Comparison of ENCODE assay signal across 24 cellular contexts in genomic region chr1:119005870-119006405, GRCh38. TPM values are rescaled to one million over a fixed set of nuclear protein-coding genes. Genes with fewer than 3 reads are reported as not detected.
A peak's percentile ranks its signal among the peaks of the same experiment; 100 is the strongest.
DNase-seq lines count a peak whose midpoint lies in the region; ATAC-seq and TF ChIP-seq lines count a peak whose summit lies in the region.
"Had no signal": no experiment of that assay in that cellular context is flagged by ENCODE, and none has a peak within 500 bp of the region (broad histone marks: within the 10 kb centered on the region; RNA-seq: fewer than 3 reads in every experiment).

No MANE protein-coding gene starts in this region.

- H3K36me3 Mint-ChIP-seq in activated CD4-positive, alpha-beta T cell treated with anti-CD3 and anti-CD28 coated beads, Interleukin-2, amount 10 ng/mL, durations not matched to agents 7 days and 5 days (ENCODE audit: low read depth), result peaks cover 8% of the 10 kb centered on the region
- peaks cover 12% of the 10 kb centered on the region for H3K36me3 Mint-ChIP-seq in activated naive CD8-positive, alpha-beta T cell treated with anti-CD3 and anti-CD28 coated beads for 36 hours

- peaks cover 0 to 7% of the 10 kb centered on the region in 2 donors for H3K4me1 ChIP-seq in gastrocnemius medialis

- H3F3A ChIP-seq in neural cell (ENCODE audit: insufficient read depth, low read length, poor library complexity, severe bottlenecking), result no peaks in the 10 kb centered on the region

- no peak overlapping the region for H3K4me2 ChIP-seq in neural cell (ENCODE audit: low read length)

- intact Hi-C loops in gastrocnemius medialis (cut with DNase I; ENCODE audit: low total_unique reads), result loop anchor here (5.0 kb wide), 2 partner anchors 64 to 704 kb away; no protein-coding TSS in a partner anchor

- H3K4me1 Mint-ChIP-seq in activated CD4-positive, alpha-beta T cell treated with anti-CD3 and anti-CD28 coated beads, Interleukin-2, amount 10 ng/mL, durations not matched to agents 7 days and 5 days, result peaks cover 13% of the 10 kb centered on the region
- peaks cover 15% of the 10 kb centered on the region for H3K4me1 Mint-ChIP-seq in activated naive CD8-positive, alpha-beta T cell treated with anti-CD3 and anti-CD28 coated beads for 36 hours

- no peaks in the 10 kb centered on the region for H3K79me2 ChIP-seq in neural cell (replicated peaks; ENCODE audit: insufficient read depth, low read length)

- no peak overlapping the region for H3K27ac ChIP-seq in neural cell (ENCODE audit: low read length)
- no peak overlapping the region for H3K27ac ChIP-seq in gastrocnemius medialis
- H3K27ac ChIP-seq: epithelial cell of prostate, HL-60, SK-N-MC had no signal

- H3K4me3 ChIP-seq in neural cell (ENCODE audit: low read length) (peak overlapping the region; percentile 56), gastrocnemius medialis (peak overlapping the region in 1 of 4 donors; percentile 44)

- peak overlapping the region; percentile 21 for H3K27ac Mint-ChIP-seq in activated CD4-positive, alpha-beta T cell treated with anti-CD3 and anti-CD28 coated beads, Interleukin-2, amount 10 ng/mL, durations not matched to agents 7 days and 5 days
- H3K27ac Mint-ChIP-seq in activated naive CD8-positive, alpha-beta T cell treated with anti-CD3 and anti-CD28 coated beads for 36 hours, result peak overlapping the region; percentile 54

- no peak for TF ChIP-seq EP300 in neural cell (conservative IDR thresholded peaks at IDR 0.05; ENCODE audit: poor library complexity, severe bottlenecking)

- in situ Hi-C loops in gastrocnemius medialis (cut with MboI; ENCODE audit: low sequenced_read_pairs in 4 of 4), result loop anchor here in 3 of 4 donors (25.0 kb wide), 2 partner anchors 219 to 844 kb away; no protein-coding TSS in a partner anchor

- no peak for TF ChIP-seq RAD21 in neural cell (conservative IDR thresholded peaks at IDR 0.05)

- H3K9me3 ChIP-seq in neural cell (ENCODE audit: low read length), result peaks cover 7% of the 10 kb centered on the region
- no peaks in the 10 kb centered on the region for H3K9me3 ChIP-seq in gastrocnemius medialis

- peaks cover 7% of the 10 kb centered on the region for H3K9me3 Mint-ChIP-seq in activated CD4-positive, alpha-beta T cell treated with anti-CD3 and anti-CD28 coated beads, Interleukin-2, amount 10 ng/mL, durations not matched to agents 7 days and 5 days
- peaks cover 4% of the 10 kb centered on the region for H3K9me3 Mint-ChIP-seq in activated naive CD8-positive, alpha-beta T cell treated with anti-CD3 and anti-CD28 coated beads for 36 hours

- POLR2A ChIA-PET in activated CD4-positive, alpha-beta T cell treated with anti-CD3 and anti-CD28 coated beads, Interleukin-2, amount 10 ng/mL, durations not matched to agents 7 days and 5 days (lab: Charles Lee), result no interaction called here

- TF ChIP-seq CTCF in GM10266 (IDR thresholded peaks at IDR 0.05; ENCODE audit: control insufficient read depth, insufficient read depth, low read depth, missing control alignments) (no peak), neural cell (IDR thresholded peaks at IDR 0.05; ENCODE audit: poor library complexity, severe bottlenecking) (no peak), gastrocnemius medialis (IDR thresholded peaks at IDR 0.05 in 4 of 5, conservative IDR thresholded peaks at IDR 0.05 in 1 of 5) (no peak)

- no peak overlapping the region for H3K9ac ChIP-seq in neural cell (ENCODE audit: low read length)

- peaks cover 80% of the 10 kb centered on the region for H3K27me3 Mint-ChIP-seq in activated CD4-positive, alpha-beta T cell treated with anti-CD3 and anti-CD28 coated beads, Interleukin-2, amount 10 ng/mL, durations not matched to agents 7 days and 5 days
- H3K27me3 Mint-ChIP-seq in activated naive CD8-positive, alpha-beta T cell treated with anti-CD3 and anti-CD28 coated beads for 36 hours, result peaks cover 97% of the 10 kb centered on the region

- peaks cover 97% of the 10 kb centered on the region for H3K27me3 ChIP-seq in neural cell (ENCODE audit: insufficient read depth, low read depth, low read length)
- H3K27me3 ChIP-seq in gastrocnemius medialis, result peaks cover 6 to 35% (median 14%) of the 10 kb centered on the region in 3 donors

- ATAC-seq in gastrocnemius medialis, result no peak
- ATAC-seq: activated naive CD4-positive, alpha-beta T cell treated with anti-CD3 and anti-CD28 coated beads, Interleukin-2, amount 50 U/mL, for 72 hours; HCT116 had no signal

- H3K4me3 Mint-ChIP-seq in activated CD4-positive, alpha-beta T cell treated with anti-CD3 and anti-CD28 coated beads, Interleukin-2, amount 10 ng/mL, durations not matched to agents 7 days and 5 days, result peak overlapping the region; percentile 20
- no peak overlapping the region for H3K4me3 Mint-ChIP-seq in activated naive CD8-positive, alpha-beta T cell treated with anti-CD3 and anti-CD28 coated beads for 36 hours

- no peak for TF ChIP-seq POLR2A in gastrocnemius medialis (IDR thresholded peaks at IDR 0.05)

- no peak for DNase-seq in activated CD4-positive, alpha-beta T cell treated with anti-CD3 and anti-CD28 coated beads, Interleukin-2, amount 10 ng/mL, durations not matched to agents 7 days and 5 days
- DNase-seq in activated CD4-positive, alpha-beta T cell treated with anti-CD3 and anti-CD28 coated beads, Interleukin-2, amount 50 U/mL, for 48 hours, result no peak
- peak; percentile 16 for DNase-seq in GM10266 (ENCODE audit: extremely low spot score)
- DNase-seq in activated naive CD8-positive, alpha-beta T cell treated with anti-CD3 and anti-CD28 coated beads for 36 hours, result no peak
- DNase-seq in DMS153 (lab: John Stamatoyannopoulos, UW), result no peak
- no peak for DNase-seq in gastrocnemius medialis
- DNase-seq in OCI-M1 (lab: John Stamatoyannopoulos, UW), result no peak
- DNase-seq: DMS79; kidney glomerular epithelial cell; NCI-H1092 treated with DMSO at 0.1 percent for 48 hours; NCI-H2029; NCI-H2227 treated with DMSO at 0.1 percent for 48 hours; NCI-H774; occipital lobe; stimulated activated CD4-positive, alpha-beta T cell treated with anti-CD3 and anti-CD28 coated beads, Interleukin-1b, Interleukin-23, amount 100 ng/mL, for 48 hours; substantia nigra; T1000 had no signal

- CTCF ChIA-PET in activated CD4-positive, alpha-beta T cell treated with anti-CD3 and anti-CD28 coated beads, Interleukin-2, amount 10 ng/mL, durations not matched to agents 7 days and 5 days (lab: Charles Lee), result interaction anchor here (0.8 to 1.3 kb wide), 2 partner anchors 12 to 17 kb away, joined by 3 read pairs; no protein-coding TSS in a partner anchor

- H3K36me3 ChIP-seq in neural cell (ENCODE audit: insufficient read depth, low read length) (no peaks in the 10 kb centered on the region), gastrocnemius medialis (no peaks in the 10 kb centered on the region)

- no peaks in the 10 kb centered on the region for H3K9me2 ChIP-seq in neural cell (ENCODE audit: insufficient read depth, low read length)

- H4K20me1 ChIP-seq in neural cell (ENCODE audit: insufficient read depth), result no peaks in the 10 kb centered on the region

- no peak overlapping the region for H2AFZ ChIP-seq in neural cell (ENCODE audit: low read depth, low read length)

TF ChIP-seq in neural cell, 6 proteins besides CTCF, POLR2A, EP300 and RAD21:
- TF ChIP-seq EZH2 (IDR thresholded peaks at IDR 0.05; ENCODE audit: borderline replicate concordance, insufficient read depth, low read length, poor library complexity, severe bottlenecking), result peak; percentile 36
- no peak for TF ChIP-seq SMC3 (conservative IDR thresholded peaks at IDR 0.05; ENCODE audit: poor library complexity)
- TF ChIP-seq MXI1 (conservative IDR thresholded peaks at IDR 0.05; ENCODE audit: poor library complexity, severe bottlenecking), result no peak
- no peak for TF ChIP-seq TAF1 (IDR thresholded peaks at IDR 0.05; ENCODE audit: low read depth)
- no peak for TF ChIP-seq REST (IDR thresholded peaks at IDR 0.05; ENCODE audit: borderline replicate concordance)
- TF ChIP-seq POLR2AphosphoS5 (IDR thresholded peaks at IDR 0.05), result no peak

RNA-seq across cellular contexts. Expression of gene TBX15, which starts 17.8 kb away (rescaled TPM):
- not detected for total RNA-seq in activated CD4-positive, alpha-beta T cell treated with anti-CD3 and anti-CD28 coated beads, Interleukin-2, amount 10 ng/mL, durations not matched to agents 7 days and 5 days
- total RNA-seq in activated naive CD8-positive, alpha-beta T cell treated with anti-CD3 and anti-CD28 coated beads for 36 hours, result not detected
- polyA plus RNA-seq in neural cell, result 0.10 TPM in 1 of 2 replicates, not detected in the other
- 0.23 TPM in 1 of 2 replicates, not detected in the other for polyA minus RNA-seq in neural cell
- 100 to 1,000 TPM in 3 of 4 donors, 10 to 100 TPM in 1; 91.4 to 275 (median 245) TPM for total RNA-seq in gastrocnemius medialis
- total RNA-seq: activated naive CD4-positive, alpha-beta T cell treated with anti-CD3 and anti-CD28 coated beads, Interleukin-2, amount 50 U/mL, for 72 hours; ureter had no signal

Comparison
In these comparisons a context has a peak if more than half of its experiments do, and no peak if none do; other contexts are left out.
1. RNA of gene TBX15, which starts 17.8 kb away (total RNA-seq): 91.4 to 275 TPM in gastrocnemius medialis; not detected in activated CD4-positive, alpha-beta T cell treated with anti-CD3 and anti-CD28 coated beads, Interleukin-2, amount 10 ng/mL, durations not matched to agents 7 days and 5 days and not detected in activated naive CD8-positive, alpha-beta T cell treated with anti-CD3 and anti-CD28 coated beads for 36 hours; every median in the first group is over 10 times any median in the second.